Comparison of ENCODE assay signal across 27 cellular contexts in genomic region chr2:119180891-119181290, GRCh38. TPM values are rescaled to one million over a fixed set of nuclear protein-coding genes. Genes with fewer than 3 reads are reported as not detected.
A peak's percentile ranks its signal among the peaks of the same experiment; 100 is the strongest.
DNase-seq lines count a peak whose midpoint lies in the region; ATAC-seq, FAIRE-seq and TF ChIP-seq lines count a peak whose summit lies in the region.
"Had no signal": no experiment of that assay in that cellular context is flagged by ENCODE, and none has a peak within 500 bp of the region (broad histone marks: within the 10 kb centered on the region; RNA-seq: fewer than 3 reads in every experiment).

No MANE protein-coding gene starts in this region.

- H3K4me1 ChIP-seq in mesenchymal stem cell (ENCODE audit: control insufficient read depth, insufficient read depth, low read depth, low read length) (peaks cover 18% of the 10 kb centered on the region), pancreas (no peaks in the 10 kb centered on the region)
- H3K4me1 ChIP-seq: BLaER1 had no signal

- no peak overlapping the region for H2AFZ ChIP-seq in mesenchymal stem cell (ENCODE audit: low read depth, low read length)
- H2AFZ ChIP-seq: PC-9 had no signal

- ATAC-seq in pancreas, result no peak
- ATAC-seq: GM12878, HCT116, Right ventricle myocardium inferior, T-cell had no signal

- intact Hi-C loops in posterior vena cava (cut with DNase I) (no loop called here), pancreas (cut with DNase I) (no loop called here)

- TF ChIP-seq CTCF in pancreas (IDR thresholded peaks at IDR 0.05), result no peak

- H3K14ac ChIP-seq in mesenchymal stem cell (ENCODE audit: low read length in 2 of 2), result no peak overlapping the region

- H3K4me2 ChIP-seq in mesenchymal stem cell (ENCODE audit: low read length, poor library complexity, severe bottlenecking), result no peak overlapping the region
- H3K4me2 ChIP-seq: BLaER1, PC-9 had no signal

- FAIRE-seq in pancreas (lab: Jason Lieb, UNC), result no peak
- FAIRE-seq: A204.1, G401.6, GM12878, H1 had no signal

- H3K18ac ChIP-seq in mesenchymal stem cell (ENCODE audit: low read depth in 1 of 2, low read length in 2 of 2), result no peak overlapping the region

- H2BK5ac ChIP-seq in mesenchymal stem cell (ENCODE audit: low read depth, low read length, poor library complexity, severe bottlenecking), result no peak overlapping the region

- H2BK120ac ChIP-seq in mesenchymal stem cell (ENCODE audit: low read depth, low read length), result no peak overlapping the region

- no peak overlapping the region for H4K91ac ChIP-seq in mesenchymal stem cell (ENCODE audit: low read length)

- H3K79me1 ChIP-seq in mesenchymal stem cell (replicated peaks; ENCODE audit: low read length, poor library complexity, severe bottlenecking), result no peaks in the 10 kb centered on the region

- H3K27ac ChIP-seq in mesenchymal stem cell (ENCODE audit: low read length, poor library complexity, severe bottlenecking) (no peak overlapping the region), pancreas (no peak overlapping the region)
- H3K27ac ChIP-seq: BLaER1, PC-9, SJCRH30 had no signal

- no peak overlapping the region for H2BK12ac ChIP-seq in mesenchymal stem cell (ENCODE audit: low read length in 2 of 2)

- no peaks in the 10 kb centered on the region for H3K9me3 ChIP-seq in mesenchymal stem cell (ENCODE audit: control insufficient read depth, low read length)
- H3K9me3 ChIP-seq in pancreas, result no peaks in the 10 kb centered on the region
- H3K9me3 ChIP-seq: BLaER1, SJCRH30 had no signal

- H3K27me3 ChIP-seq in mesenchymal stem cell (ENCODE audit: control insufficient read depth in 1 of 2, insufficient read depth in 1 of 2, low read length in 2 of 2) (peaks cover 4 to 13% of the 10 kb centered on the region in 2 experiments), pancreas (no peaks in the 10 kb centered on the region)
- H3K27me3 ChIP-seq: BLaER1, SJCRH30 had no signal

- H3K36me3 ChIP-seq in mesenchymal stem cell (ENCODE audit: control insufficient read depth in 1 of 2, insufficient read depth in 2 of 2, low read depth in 1 of 2, low read length in 2 of 2) (no peaks in the 10 kb centered on the region), pancreas (no peaks in the 10 kb centered on the region)
- H3K36me3 ChIP-seq: BLaER1, SJCRH30 had no signal

- H3K4me3 ChIP-seq in mesenchymal stem cell (ENCODE audit: insufficient read depth in 1 of 2, low read depth in 1 of 2, low read length in 2 of 2) (no peak overlapping the region), pancreas (no peak overlapping the region)
- H3K4me3 ChIP-seq: BLaER1, GM12878, PC-9, SJCRH30 had no signal

- DNase-seq in NCI-H510A treated with DMSO at 0.1 percent for 48 hours (lab: John Stamatoyannopoulos, UW) (peak; percentile 10), NCI-H510A (lab: John Stamatoyannopoulos, UW) (no peak), NCI-H69 (lab: John Stamatoyannopoulos, UW) (peak; percentile 33), mesenchymal stem cell (no peak), posterior vena cava (ENCODE audit: low spot score) (peak; percentile 53), T-helper 1 cell (no peak), NCI-H446 treated with DMSO at 0.1 percent for 48 hours (lab: John Stamatoyannopoulos, UW) (no peak), pancreas (no peak)
- DNase-seq: CD4-positive, CD25-positive, alpha-beta regulatory T cell; DMS53; NCI-H1092; NCI-H1436 treated with DMSO at 0.1 percent for 48 hours; NCI-H2029; NCI-H2227 treated with DMSO at 0.1 percent for 48 hours; PC-9; SJCRH30; T-cell had no signal

- H4K8ac ChIP-seq in mesenchymal stem cell (ENCODE audit: low read length), result no peak overlapping the region

- peak overlapping the region; percentile 67 for H2AK5ac ChIP-seq in mesenchymal stem cell (ENCODE audit: low read length, severe bottlenecking)

- no peak overlapping the region for H2BK15ac ChIP-seq in mesenchymal stem cell (ENCODE audit: low read depth, poor library complexity, severe bottlenecking)

- no peak overlapping the region for H3K23ac ChIP-seq in mesenchymal stem cell (ENCODE audit: low read length in 2 of 2)

- H3K9ac ChIP-seq in mesenchymal stem cell (ENCODE audit: low read length), result no peak overlapping the region
- H3K9ac ChIP-seq: BLaER1 had no signal

- H3K4ac ChIP-seq in mesenchymal stem cell (ENCODE audit: low read depth in 1 of 2, low read length in 2 of 2), result no peak overlapping the region

- WGBS in mesenchymal stem cell, result 74% methylated on average over 3 of the region's 5 CpGs
- WGBS in pancreas, 2 donors, result 86 to 89% methylated on average over 5 of the region's 5 CpGs

RNA-seq across cellular contexts. Expression of gene C1QL2, which starts 22.3 kb away (rescaled TPM):
- not detected for polyA plus RNA-seq in mesenchymal stem cell (2013, experiment 1 of 2)
- polyA plus RNA-seq in mesenchymal stem cell (2013, experiment 2 of 2), result not detected
- total RNA-seq in posterior vena cava (not detected), pancreas (under 1 TPM in 1 of 6 donors, not detected in 5; 0.09 TPM)
- polyA plus RNA-seq in pancreas, result under 1 TPM; 0.07 to 0.15 TPM
- total RNA-seq: CD4-positive, CD25-positive, alpha-beta regulatory T cell; GM12878; PC-9; Right ventricle myocardium inferior; RPMI7951; SJCRH30; T-cell had no signal
- polyA plus RNA-seq: AG04450; CD4-positive, CD25-positive, alpha-beta regulatory T cell; GM12878; IgD-negative memory B cell had no signal

RNA-seq across cellular contexts. Expression of gene STEAP3, which starts 42.7 kb away (rescaled TPM):
- 25.2 TPM for polyA plus RNA-seq in mesenchymal stem cell (2013, experiment 1 of 2)
- polyA plus RNA-seq in mesenchymal stem cell (2013, experiment 2 of 2), result 25.9 TPM
- total RNA-seq in posterior vena cava (1 to 10 TPM; 5.7 to 9.3 TPM), pancreas (10 to 100 TPM; 15.4 to 28.2 (median 20.9) TPM)
- 1 to 10 TPM; 6.6 to 9.8 TPM for polyA plus RNA-seq in pancreas
- total RNA-seq: CD4-positive, CD25-positive, alpha-beta regulatory T cell had no signal
- polyA plus RNA-seq: CD4-positive, CD25-positive, alpha-beta regulatory T cell had no signal

Comparison
In these comparisons a context has a peak if more than half of its experiments do, and no peak if none do; other contexts are left out.
1. DNase-seq: peak in NCI-H510A treated with DMSO at 0.1 percent for 48 hours (single experiment), NCI-H69 (single experiment) and posterior vena cava (single experiment); none in NCI-H510A (single experiment), mesenchymal stem cell (single experiment), T-helper 1 cell (0 of 5), NCI-H446 treated with DMSO at 0.1 percent for 48 hours (single experiment) and pancreas (0 of 6).